1 cellular context compared by ENCODE assay signal in the genomic region with DNA sequence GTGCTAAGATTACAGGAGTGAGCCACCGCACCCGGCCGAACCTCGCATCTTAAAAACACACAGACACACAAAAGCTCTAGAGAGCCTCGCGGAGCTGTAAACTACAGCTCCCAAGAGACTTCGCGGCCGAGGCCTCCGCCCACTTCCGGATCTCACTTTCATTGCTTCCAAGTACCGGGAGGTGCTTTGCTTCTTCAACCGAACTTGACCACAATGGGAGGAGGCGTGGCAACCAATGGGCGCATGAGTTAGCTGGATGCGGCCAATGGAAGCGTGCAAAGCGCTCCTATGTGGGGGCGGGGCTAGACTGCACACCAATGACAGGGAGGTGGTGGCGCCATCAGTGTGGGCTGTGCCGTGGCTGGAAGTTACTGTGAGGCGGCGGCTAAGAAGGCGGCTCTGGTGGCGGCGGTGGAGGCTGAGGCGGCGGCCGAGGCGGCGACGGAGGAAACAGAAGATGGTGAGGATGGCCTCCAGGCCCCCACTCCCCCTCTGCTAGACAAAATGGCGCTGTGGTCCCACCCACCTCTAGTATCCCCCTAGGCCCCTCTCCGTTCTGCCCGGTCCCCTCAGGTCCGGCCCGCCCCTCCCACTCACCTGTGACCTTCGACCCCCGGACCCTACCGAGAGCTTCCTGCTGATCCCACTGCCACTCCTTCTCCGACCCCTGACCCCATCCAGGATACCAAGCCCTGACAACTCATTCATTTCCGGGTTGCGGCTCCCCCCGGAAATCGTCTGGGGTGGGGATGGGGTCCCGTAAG.
A peak's percentile ranks its signal among the peaks of the same experiment; 100 is the strongest.
TF ChIP-seq lines count a peak whose summit lies in the region.

A gene (plus strand): TSS at position 366 of the 764 bp plus-strand sequence. CDS start 92 bp downstream, at position 458.

TF ChIP-seq in HEK293, 187 proteins besides CTCF, POLR2A, EP300 and RAD21 (continued from another document and continues in another):
- TF ChIP-seq, protein P1, sequence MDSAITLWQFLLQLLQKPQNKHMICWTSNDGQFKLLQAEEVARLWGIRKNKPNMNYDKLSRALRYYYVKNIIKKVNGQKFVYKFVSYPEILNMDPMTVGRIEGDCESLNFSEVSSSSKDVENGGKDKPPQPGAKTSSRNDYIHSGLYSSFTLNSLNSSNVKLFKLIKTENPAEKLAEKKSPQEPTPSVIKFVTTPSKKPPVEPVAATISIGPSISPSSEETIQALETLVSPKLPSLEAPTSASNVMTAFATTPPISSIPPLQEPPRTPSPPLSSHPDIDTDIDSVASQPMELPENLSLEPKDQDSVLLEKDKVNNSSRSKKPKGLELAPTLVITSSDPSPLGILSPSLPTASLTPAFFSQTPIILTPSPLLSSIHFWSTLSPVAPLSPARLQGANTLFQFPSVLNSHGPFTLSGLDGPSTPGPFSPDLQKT (IDR thresholded peaks at IDR 0.05; ENCODE audit: borderline replicate concordance, low read depth, low read length) = peak; percentile 69; the same call in 1 of the 2 replicates
- TF ChIP-seq EGR2 (tag by site-specific recombination; IDR thresholded peaks at IDR 0.05; ENCODE audit: low read depth) (peak; percentile 91), ZNF184 (tag by site-specific recombination; IDR thresholded peaks at IDR 0.05) (no peak), ZNF10 (tag by site-specific recombination; IDR thresholded peaks at IDR 0.05) (no peak), YY2 (tag by site-specific recombination; IDR thresholded peaks at IDR 0.05) (peak; percentile 91), ZNF76 (tag by site-specific recombination; IDR thresholded peaks at IDR 0.05; ENCODE audit: borderline replicate concordance, low read depth) (peak; percentile 87), SCRT1 (tag by site-specific recombination; IDR thresholded peaks at IDR 0.05; ENCODE audit: borderline replicate concordance) (0 out of 2 replicates have a peak, but pooled peaks have one; percentile 10), ZNF426 (tag by site-specific recombination; IDR thresholded peaks at IDR 0.05) (no peak), KLF10 (tag by site-specific recombination; IDR thresholded peaks at IDR 0.05) (peak; percentile 93), ZNF510 (tag by site-specific recombination; IDR thresholded peaks at IDR 0.05; ENCODE audit: insufficient replicate concordance) (no peak), ZNF664 (tag by site-specific recombination; IDR thresholded peaks at IDR 0.05) (no peak), ZNF391 (tag by site-specific recombination; IDR thresholded peaks at IDR 0.05; ENCODE audit: borderline replicate concordance, low read depth) (no peak; the same call in 1 of the 2 replicates), ZNF776 (tag by site-specific recombination; IDR thresholded peaks at IDR 0.05; ENCODE audit: borderline replicate concordance) (no peak), ZBTB7A (tag by site-specific recombination; IDR thresholded peaks at IDR 0.05; ENCODE audit: low read depth) (peak; percentile 93), TRIM28 (IDR thresholded peaks at IDR 0.05; ENCODE audit: borderline replicate concordance, low read length) (peak; percentile 56; the same call in 1 of the 2 replicates), ZIC2 (tag by site-specific recombination; IDR thresholded peaks at IDR 0.05) (no peak), ZNF239 (tag by site-specific recombination; IDR thresholded peaks at IDR 0.05) (no peak), ZNF175 (tag by site-specific recombination; IDR thresholded peaks at IDR 0.05) (no peak), ZFP37 (tag by site-specific recombination; IDR thresholded peaks at IDR 0.05) (0 out of 2 replicates have a peak, but pooled peaks have one; percentile 23), ZNF416 (tag by site-specific recombination; IDR thresholded peaks at IDR 0.05) (no peak), GLI4 (tag by site-specific recombination; IDR thresholded peaks at IDR 0.05) (no peak), ZNF830 (tag by site-specific recombination; IDR thresholded peaks at IDR 0.05; ENCODE audit: low read depth) (no peak), WT1 (tag by site-specific recombination; IDR thresholded peaks at IDR 0.05) (0 out of 2 replicates have a peak, but pooled peaks have one; percentile 10), ZNF558 (tag by site-specific recombination; IDR thresholded peaks at IDR 0.05) (no peak), HOXA7 (CRISPR knock-in tag; IDR thresholded peaks at IDR 0.05; ENCODE audit: borderline replicate concordance) (no peak), ZFP3 (tag by site-specific recombination; IDR thresholded peaks at IDR 0.05; ENCODE audit: low read depth) (no peak), ZNF624 (tag by site-specific recombination; IDR thresholded peaks at IDR 0.05) (no peak), GLIS1 (tag by site-specific recombination; IDR thresholded peaks at IDR 0.05) (peak; percentile 36; the same call in 1 of the 2 replicates), ZNF585B (tag by site-specific recombination; IDR thresholded peaks at IDR 0.05) (no peak), KLF7 (tag by site-specific recombination; IDR thresholded peaks at IDR 0.05; ENCODE audit: borderline replicate concordance) (peak; percentile 90), ZNF747 (tag by site-specific recombination; IDR thresholded peaks at IDR 0.05) (no peak), ZNF266 (tag by site-specific recombination; IDR thresholded peaks at IDR 0.05; ENCODE audit: low read depth) (no peak), ZNF658 (tag by site-specific recombination; IDR thresholded peaks at IDR 0.05) (no peak), ZBTB20 (tag by site-specific recombination; IDR thresholded peaks at IDR 0.05) (no peak; the same call in 1 of the 2 replicates)
- TF ChIP-seq, protein P2, sequence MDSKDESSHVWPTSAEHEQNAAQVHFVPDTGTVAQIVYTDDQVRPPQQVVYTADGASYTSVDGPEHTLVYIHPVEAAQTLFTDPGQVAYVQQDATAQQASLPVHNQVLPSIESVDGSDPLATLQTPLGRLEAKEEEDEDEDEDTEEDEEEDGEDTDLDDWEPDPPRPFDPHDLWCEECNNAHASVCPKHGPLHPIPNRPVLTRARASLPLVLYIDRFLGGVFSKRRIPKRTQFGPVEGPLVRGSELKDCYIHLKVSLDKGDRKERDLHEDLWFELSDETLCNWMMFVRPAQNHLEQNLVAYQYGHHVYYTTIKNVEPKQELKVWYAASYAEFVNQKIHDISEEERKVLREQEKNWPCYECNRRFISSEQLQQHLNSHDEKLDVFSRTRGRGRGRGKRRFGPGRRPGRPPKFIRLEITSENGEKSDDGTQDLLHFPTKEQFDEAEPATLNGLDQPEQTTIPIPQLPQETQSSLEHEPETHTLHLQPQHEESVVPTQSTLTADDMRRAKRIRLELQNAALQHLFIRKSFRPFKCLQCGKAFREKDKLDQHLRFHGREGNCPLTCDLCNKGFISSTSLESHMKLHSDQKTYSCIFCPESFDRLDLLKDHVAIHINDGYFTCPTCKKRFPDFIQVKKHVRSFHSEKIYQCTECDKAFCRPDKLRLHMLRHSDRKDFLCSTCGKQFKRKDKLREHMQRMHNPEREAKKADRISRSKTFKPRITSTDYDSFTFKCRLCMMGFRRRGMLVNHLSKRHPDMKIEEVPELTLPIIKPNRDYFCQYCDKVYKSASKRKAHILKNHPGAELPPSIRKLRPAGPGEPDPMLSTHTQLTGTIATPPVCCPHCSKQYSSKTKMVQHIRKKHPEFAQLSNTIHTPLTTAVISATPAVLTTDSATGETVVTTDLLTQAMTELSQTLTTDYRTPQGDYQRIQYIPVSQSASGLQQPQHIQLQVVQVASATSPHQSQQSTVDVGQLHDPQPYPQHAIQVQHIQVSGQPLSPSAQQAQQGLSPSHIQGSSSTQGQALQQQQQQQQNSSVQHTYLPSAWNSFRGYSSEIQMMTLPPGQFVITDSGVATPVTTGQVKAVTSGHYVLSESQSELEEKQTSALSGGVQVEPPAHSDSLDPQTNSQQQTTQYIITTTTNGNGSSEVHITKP (tag by site-specific recombination; IDR thresholded peaks at IDR 0.05) = peak; percentile 27; the same call in 1 of the 2 replicates
- TF ChIP-seq, protein P3, sequence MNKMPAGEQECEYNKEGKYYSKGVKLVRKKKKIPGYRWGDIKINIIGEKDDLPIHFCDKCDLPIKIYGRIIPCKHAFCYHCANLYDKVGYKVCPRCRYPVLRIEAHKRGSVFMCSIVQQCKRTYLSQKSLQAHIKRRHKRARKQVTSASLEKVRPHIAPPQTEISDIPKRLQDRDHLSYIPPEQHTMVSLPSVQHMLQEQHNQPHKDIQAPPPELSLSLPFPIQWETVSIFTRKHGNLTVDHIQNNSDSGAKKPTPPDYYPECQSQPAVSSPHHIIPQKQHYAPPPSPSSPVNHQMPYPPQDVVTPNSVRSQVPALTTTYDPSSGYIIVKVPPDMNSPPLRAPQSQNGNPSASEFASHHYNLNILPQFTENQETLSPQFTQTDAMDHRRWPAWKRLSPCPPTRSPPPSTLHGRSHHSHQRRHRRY (tag by site-specific recombination; IDR thresholded peaks at IDR 0.05) = no peak
- TF ChIP-seq, protein P4, sequence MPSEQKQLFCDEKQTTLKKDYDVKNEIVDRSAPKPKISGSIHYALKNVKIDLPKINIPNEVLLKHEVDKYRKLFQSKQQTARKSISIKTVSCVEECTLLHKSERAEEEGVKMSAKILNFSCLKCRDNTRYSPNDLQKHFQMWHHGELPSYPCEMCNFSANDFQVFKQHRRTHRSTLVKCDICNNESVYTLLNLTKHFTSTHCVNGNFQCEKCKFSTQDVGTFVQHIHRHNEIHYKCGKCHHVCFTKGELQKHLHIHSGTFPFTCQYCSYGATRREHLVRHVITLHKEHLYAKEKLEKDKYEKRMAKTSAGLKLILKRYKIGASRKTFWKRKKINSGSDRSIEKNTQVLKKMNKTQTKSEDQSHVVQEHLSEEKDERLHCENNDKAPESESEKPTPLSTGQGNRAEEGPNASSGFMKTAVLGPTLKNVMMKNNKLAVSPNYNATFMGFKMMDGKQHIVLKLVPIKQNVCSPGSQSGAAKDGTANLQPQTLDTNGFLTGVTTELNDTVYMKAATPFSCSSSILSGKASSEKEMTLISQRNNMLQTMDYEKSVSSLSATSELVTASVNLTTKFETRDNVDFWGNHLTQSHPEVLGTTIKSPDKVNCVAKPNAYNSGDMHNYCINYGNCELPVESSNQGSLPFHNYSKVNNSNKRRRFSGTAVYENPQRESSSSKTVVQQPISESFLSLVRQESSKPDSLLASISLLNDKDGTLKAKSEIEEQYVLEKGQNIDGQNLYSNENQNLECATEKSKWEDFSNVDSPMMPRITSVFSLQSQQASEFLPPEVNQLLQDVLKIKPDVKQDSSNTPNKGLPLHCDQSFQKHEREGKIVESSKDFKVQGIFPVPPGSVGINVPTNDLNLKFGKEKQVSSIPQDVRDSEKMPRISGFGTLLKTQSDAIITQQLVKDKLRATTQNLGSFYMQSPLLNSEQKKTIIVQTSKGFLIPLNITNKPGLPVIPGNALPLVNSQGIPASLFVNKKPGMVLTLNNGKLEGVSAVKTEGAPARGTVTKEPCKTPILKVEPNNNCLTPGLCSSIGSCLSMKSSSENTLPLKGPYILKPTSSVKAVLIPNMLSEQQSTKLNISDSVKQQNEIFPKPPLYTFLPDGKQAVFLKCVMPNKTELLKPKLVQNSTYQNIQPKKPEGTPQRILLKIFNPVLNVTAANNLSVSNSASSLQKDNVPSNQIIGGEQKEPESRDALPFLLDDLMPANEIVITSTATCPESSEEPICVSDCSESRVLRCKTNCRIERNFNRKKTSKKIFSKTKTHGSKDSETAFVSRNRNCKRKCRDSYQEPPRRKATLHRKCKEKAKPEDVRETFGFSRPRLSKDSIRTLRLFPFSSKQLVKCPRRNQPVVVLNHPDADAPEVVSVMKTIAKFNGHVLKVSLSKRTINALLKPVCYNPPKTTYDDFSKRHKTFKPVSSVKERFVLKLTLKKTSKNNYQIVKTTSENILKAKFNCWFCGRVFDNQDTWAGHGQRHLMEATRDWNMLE (tag by site-specific recombination; conservative IDR thresholded peaks at IDR 0.05; ENCODE audit: low read depth) = peak; percentile 74
- TF ChIP-seq, protein P5, sequence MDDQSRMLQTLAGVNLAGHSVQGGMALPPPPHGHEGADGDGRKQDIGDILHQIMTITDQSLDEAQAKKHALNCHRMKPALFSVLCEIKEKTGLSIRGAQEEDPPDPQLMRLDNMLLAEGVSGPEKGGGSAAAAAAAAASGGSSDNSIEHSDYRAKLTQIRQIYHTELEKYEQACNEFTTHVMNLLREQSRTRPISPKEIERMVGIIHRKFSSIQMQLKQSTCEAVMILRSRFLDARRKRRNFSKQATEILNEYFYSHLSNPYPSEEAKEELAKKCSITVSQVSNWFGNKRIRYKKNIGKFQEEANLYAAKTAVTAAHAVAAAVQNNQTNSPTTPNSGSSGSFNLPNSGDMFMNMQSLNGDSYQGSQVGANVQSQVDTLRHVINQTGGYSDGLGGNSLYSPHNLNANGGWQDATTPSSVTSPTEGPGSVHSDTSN (CRISPR knock-in tag; IDR thresholded peaks at IDR 0.05) = no peak; the same call in 1 of the 2 replicates
- TF ChIP-seq, protein P6, sequence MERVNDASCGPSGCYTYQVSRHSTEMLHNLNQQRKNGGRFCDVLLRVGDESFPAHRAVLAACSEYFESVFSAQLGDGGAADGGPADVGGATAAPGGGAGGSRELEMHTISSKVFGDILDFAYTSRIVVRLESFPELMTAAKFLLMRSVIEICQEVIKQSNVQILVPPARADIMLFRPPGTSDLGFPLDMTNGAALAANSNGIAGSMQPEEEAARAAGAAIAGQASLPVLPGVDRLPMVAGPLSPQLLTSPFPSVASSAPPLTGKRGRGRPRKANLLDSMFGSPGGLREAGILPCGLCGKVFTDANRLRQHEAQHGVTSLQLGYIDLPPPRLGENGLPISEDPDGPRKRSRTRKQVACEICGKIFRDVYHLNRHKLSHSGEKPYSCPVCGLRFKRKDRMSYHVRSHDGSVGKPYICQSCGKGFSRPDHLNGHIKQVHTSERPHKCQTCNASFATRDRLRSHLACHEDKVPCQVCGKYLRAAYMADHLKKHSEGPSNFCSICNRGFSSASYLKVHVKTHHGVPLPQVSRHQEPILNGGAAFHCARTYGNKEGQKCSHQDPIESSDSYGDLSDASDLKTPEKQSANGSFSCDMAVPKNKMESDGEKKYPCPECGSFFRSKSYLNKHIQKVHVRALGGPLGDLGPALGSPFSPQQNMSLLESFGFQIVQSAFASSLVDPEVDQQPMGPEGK (tag by site-specific recombination; IDR thresholded peaks at IDR 0.05) = peak; percentile 72
- TF ChIP-seq, protein P7, sequence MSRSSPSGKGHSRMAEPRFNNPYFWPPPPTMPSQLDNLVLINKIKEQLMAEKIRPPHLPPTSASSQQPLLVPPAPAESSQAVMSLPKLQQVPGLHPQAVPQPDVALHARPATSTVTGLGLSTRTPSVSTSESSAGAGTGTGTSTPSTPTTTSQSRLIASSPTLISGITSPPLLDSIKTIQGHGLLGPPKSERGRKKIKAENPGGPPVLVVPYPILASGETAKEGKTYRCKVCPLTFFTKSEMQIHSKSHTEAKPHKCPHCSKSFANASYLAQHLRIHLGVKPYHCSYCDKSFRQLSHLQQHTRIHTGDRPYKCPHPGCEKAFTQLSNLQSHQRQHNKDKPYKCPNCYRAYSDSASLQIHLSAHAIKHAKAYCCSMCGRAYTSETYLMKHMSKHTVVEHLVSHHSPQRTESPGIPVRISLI (tag by site-specific recombination; IDR thresholded peaks at IDR 0.05) = no peak
